Comparison of ENCODE assay signal across 18 cellular contexts in genomic region chr4:1994935-1995334, GRCh38.
"Had no signal": no experiment of that assay in that cellular context is flagged by ENCODE, and none has a peak within 500 bp of the region (broad histone marks: within the 10 kb centered on the region; RNA-seq: fewer than 3 reads in every experiment).

No MANE protein-coding gene starts in this region.

- H3K27ac ChIP-seq: dorsolateral prefrontal cortex, hepatocyte, left ventricle myocardium inferior, lower lobe of right lung, sigmoid colon, skin epidermis had no signal

- ATAC-seq: left cardiac atrium, lower lobe of right lung had no signal

- H3K4me3 ChIP-seq: dorsolateral prefrontal cortex, hepatocyte, left ventricle myocardium inferior, lower lobe of right lung, sigmoid colon, skin epidermis, thyroid gland had no signal

- H3K27me3 ChIP-seq: dorsolateral prefrontal cortex, hepatocyte, sigmoid colon, thyroid gland had no signal

- H3K9me3 ChIP-seq: thyroid gland had no signal

- H3K4me1 ChIP-seq: lower lobe of right lung had no signal

- DNase-seq: cortex of kidney; dorsolateral prefrontal cortex; effector CD8-positive, alpha-beta T cell; foreskin melanocyte; kidney; left cardiac atrium; left ventricle myocardium inferior; lower lobe of right lung; mesenchymal stem cell; midbrain; nephron progenitor cell; sigmoid colon; stimulated activated CD4-positive, alpha-beta T cell treated with anti-CD3 and anti-CD28 coated beads, Interleukin-12 subunit alpha, Interleukin-12 subunit beta, amount 100 ng/mL, for 4 hours; stimulated activated naive CD4-positive, alpha-beta T cell treated with Interleukin-2 at 50 U/mL for 16 hours; thyroid gland had no signal

- H2AFZ ChIP-seq: hepatocyte had no signal

- FAIRE-seq: kidney, urothelium cell line had no signal

- H3K4me2 ChIP-seq: hepatocyte had no signal
